16 cellular contexts compared by ENCODE assay signal in the genomic region with DNA sequence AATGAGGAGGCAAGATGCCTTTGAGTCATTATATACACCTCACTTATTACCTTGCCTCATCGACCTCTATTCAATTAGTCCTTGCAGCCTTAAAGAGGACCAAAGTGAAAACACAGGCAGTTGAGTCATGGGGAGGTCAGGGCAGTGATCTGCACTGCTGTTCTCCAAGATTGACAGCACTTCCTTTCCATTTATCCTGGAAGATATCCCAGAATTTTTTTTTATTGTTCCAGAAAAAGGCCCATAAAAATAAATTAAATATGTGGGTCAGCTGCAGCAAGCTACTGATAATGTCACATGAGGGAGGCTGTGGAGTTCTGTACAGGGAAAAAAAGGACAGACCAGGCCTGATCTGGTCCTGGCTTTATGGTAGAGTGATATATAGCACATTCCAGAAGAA. TPM values are rescaled to one million over a fixed set of nuclear protein-coding genes. Genes with fewer than 3 reads are reported as not detected.
DNase-seq lines count a peak whose midpoint lies in the region; FAIRE-seq and TF ChIP-seq lines count a peak whose summit lies in the region.
"Had no signal": no experiment of that assay in that cellular context is flagged by ENCODE, and none has a peak within 500 bp of the region (broad histone marks: within the 10 kb centered on the region; RNA-seq: fewer than 3 reads in every experiment).

No MANE protein-coding gene starts in this region.

- peak overlapping the region; percentile 27 for H3K27ac ChIP-seq in subcutaneous abdominal adipose tissue (ENCODE audit: low read depth, low read length)
- no peak overlapping the region for H3K27ac ChIP-seq in substantia nigra (ENCODE audit: low read depth, low read length, poor library complexity, severe bottlenecking)
- H3K27ac ChIP-seq: esophagus squamous epithelium had no signal

- H3K36me3 ChIP-seq in bronchial epithelial cell (ENCODE audit: control insufficient read depth, insufficient read depth, low read length) = no peaks in the 10 kb centered on the region
- H3K36me3 ChIP-seq in subcutaneous abdominal adipose tissue (ENCODE audit: control insufficient read depth in 5 of 5, insufficient read depth in 5 of 5, low read length in 5 of 5) = no peaks in the 10 kb centered on the region
- H3K36me3 ChIP-seq: esophagus squamous epithelium had no signal

- H3K9me3 ChIP-seq in subcutaneous abdominal adipose tissue (ENCODE audit: control insufficient read depth in 5 of 5, low read length in 5 of 5) = no peaks in the 10 kb centered on the region
- H3K9me3 ChIP-seq: esophagus squamous epithelium had no signal

- peaks cover under 1 to 17% (median 3%) of the 10 kb centered on the region in 5 donors for H3K4me1 ChIP-seq in subcutaneous abdominal adipose tissue (ENCODE audit: control insufficient read depth in 5 of 5, insufficient read depth in 5 of 5, low read length in 5 of 5)

- no peak overlapping the region for H3K4me3 ChIP-seq in bronchial epithelial cell (ENCODE audit: low read depth, low read length)
- H3K4me3 ChIP-seq in subcutaneous abdominal adipose tissue (ENCODE audit: low read depth in 1 of 5, low read length in 5 of 5) = no peak overlapping the region
- H3K4me3 ChIP-seq: esophagus squamous epithelium had no signal

- H3K36me3 Mint-ChIP-seq in activated CD4-positive, alpha-beta memory T cell treated with anti-CD3 and anti-CD28 coated beads, Interleukin-2, amount 10 ng/mL, durations not matched to agents 7 days and 5 days (ENCODE audit: low read depth) = no peaks in the 10 kb centered on the region
- H3K36me3 Mint-ChIP-seq: activated CD8-positive, alpha-beta memory T cell treated with anti-CD3 and anti-CD28 coated beads, Interleukin-2, amount 10 ng/mL, durations not matched to agents 7 days and 5 days; CD8-positive, alpha-beta memory T cell; naive thymus-derived CD8-positive, alpha-beta T cell had no signal

- TF ChIP-seq CTCF in bronchial epithelial cell (IDR thresholded peaks at IDR 0.05; ENCODE audit: insufficient read depth, low read length, severe bottlenecking) = no peak

- POLR2A ChIA-PET in activated CD4-positive, alpha-beta memory T cell treated with anti-CD3 and anti-CD28 coated beads, Interleukin-2, amount 10 ng/mL, durations not matched to agents 7 days and 5 days (lab: Charles Lee) = no interaction called here

- peaks cover 4% of the 10 kb centered on the region for H3K27me3 Mint-ChIP-seq in activated CD4-positive, alpha-beta memory T cell treated with anti-CD3 and anti-CD28 coated beads, Interleukin-2, amount 10 ng/mL, durations not matched to agents 7 days and 5 days

- H3K4me1 Mint-ChIP-seq in activated CD4-positive, alpha-beta memory T cell treated with anti-CD3 and anti-CD28 coated beads, Interleukin-2, amount 10 ng/mL, durations not matched to agents 7 days and 5 days = no peaks in the 10 kb centered on the region
- H3K4me1 Mint-ChIP-seq: activated CD8-positive, alpha-beta memory T cell treated with anti-CD3 and anti-CD28 coated beads, Interleukin-2, amount 10 ng/mL, durations not matched to agents 7 days and 5 days; CD8-positive, alpha-beta memory T cell; naive thymus-derived CD8-positive, alpha-beta T cell had no signal

- CTCF ChIA-PET in activated CD4-positive, alpha-beta memory T cell treated with anti-CD3 and anti-CD28 coated beads, Interleukin-2, amount 10 ng/mL, durations not matched to agents 7 days and 5 days (lab: Charles Lee) = no interaction called here

- H3K27me3 ChIP-seq in bronchial epithelial cell (ENCODE audit: control insufficient read depth, insufficient read depth, low read length) = no peaks in the 10 kb centered on the region
- H3K27me3 ChIP-seq in subcutaneous abdominal adipose tissue (ENCODE audit: control insufficient read depth in 5 of 5, insufficient read depth in 4 of 5, low read length in 5 of 5) = no peaks in the 10 kb centered on the region
- H3K27me3 ChIP-seq: esophagus squamous epithelium had no signal

- DNase-seq in LHCN-M2 (ENCODE audit: low read depth) = peak; percentile 79
- peak; percentile 64 for DNase-seq in bronchial epithelial cell (ENCODE audit: low read depth)
- DNase-seq in hepatic stellate cell (ENCODE audit: low spot score) = peak; percentile 35
- DNase-seq in activated CD4-positive, alpha-beta memory T cell treated with anti-CD3 and anti-CD28 coated beads, Interleukin-2, amount 10 ng/mL, durations not matched to agents 7 days and 5 days = no peak
- DNase-seq in globus pallidus (ENCODE audit: low spot score) = no peak
- no peak for DNase-seq in substantia nigra (lab: John Stamatoyannopoulos, UW)
- DNase-seq: activated CD8-positive, alpha-beta memory T cell treated with anti-CD3 and anti-CD28 coated beads, Interleukin-2, amount 10 ng/mL, durations not matched to agents 7 days and 5 days; activated naive CD4-positive, alpha-beta T cell treated with Interleukin-2 at 50 U/mL for 16 hours; CD8-positive, alpha-beta memory T cell; esophagus squamous epithelium; naive thymus-derived CD8-positive, alpha-beta T cell; NCI-H1694 treated with DMSO at 0.1 percent for 48 hours; NCI-H774; SIG-M5 had no signal

- no peak overlapping the region for H3K9ac ChIP-seq in subcutaneous abdominal adipose tissue (ENCODE audit: low read length in 5 of 5)

- H3K9me3 Mint-ChIP-seq in activated CD4-positive, alpha-beta memory T cell treated with anti-CD3 and anti-CD28 coated beads, Interleukin-2, amount 10 ng/mL, durations not matched to agents 7 days and 5 days = no peaks in the 10 kb centered on the region
- H3K9me3 Mint-ChIP-seq: CD8-positive, alpha-beta memory T cell had no signal

- FAIRE-seq in bronchial epithelial cell (lab: Jason Lieb, UNC) = no peak
- FAIRE-seq: colon had no signal

- no peak overlapping the region for H3K4me3 Mint-ChIP-seq in activated CD4-positive, alpha-beta memory T cell treated with anti-CD3 and anti-CD28 coated beads, Interleukin-2, amount 10 ng/mL, durations not matched to agents 7 days and 5 days
- H3K4me3 Mint-ChIP-seq: activated CD8-positive, alpha-beta memory T cell treated with anti-CD3 and anti-CD28 coated beads, Interleukin-2, amount 10 ng/mL, durations not matched to agents 7 days and 5 days; CD8-positive, alpha-beta memory T cell; naive thymus-derived CD8-positive, alpha-beta T cell had no signal

- H3K27ac Mint-ChIP-seq in activated CD4-positive, alpha-beta memory T cell treated with anti-CD3 and anti-CD28 coated beads, Interleukin-2, amount 10 ng/mL, durations not matched to agents 7 days and 5 days = no peak overlapping the region
- H3K27ac Mint-ChIP-seq: activated CD8-positive, alpha-beta memory T cell treated with anti-CD3 and anti-CD28 coated beads, Interleukin-2, amount 10 ng/mL, durations not matched to agents 7 days and 5 days; CD8-positive, alpha-beta memory T cell; naive thymus-derived CD8-positive, alpha-beta T cell had no signal

RNA-seq across cellular contexts. Expression of a gene that starts 33.2 kb away (rescaled TPM):
- total RNA-seq in LHCN-M2 (2014; rRNA removed) = 29.8 and 38.2 TPM in 2 replicates
- polyA plus RNA-seq in LHCN-M2 (2012) = 10.2 TPM
- 25.8 and 43.8 TPM in 2 replicates for total RNA-seq in bronchial epithelial cell
- 1 to 10 TPM; 3.1 TPM for total RNA-seq in activated CD4-positive, alpha-beta memory T cell treated with anti-CD3 and anti-CD28 coated beads, Interleukin-2, amount 10 ng/mL, durations not matched to agents 7 days and 5 days

Comparison
In these comparisons a context has a peak if more than half of its experiments do, and no peak if none do; other contexts are left out.
1. DNase-seq: peak in LHCN-M2 (single experiment), bronchial epithelial cell (single experiment) and hepatic stellate cell (single experiment); none in activated CD4-positive, alpha-beta memory T cell treated with anti-CD3 and anti-CD28 coated beads, Interleukin-2, amount 10 ng/mL, durations not matched to agents 7 days and 5 days (single experiment), globus pallidus (single experiment) and substantia nigra (0 of 49).